ENCODE assay signal across 8 cellular contexts in genomic region chr5:130796032-130796431, GRCh38.
"Had no signal": no experiment of that assay in that cellular context is flagged by ENCODE, and none has a peak within 500 bp of the region (broad histone marks: within the 10 kb centered on the region; RNA-seq: fewer than 3 reads in every experiment).

No MANE protein-coding gene starts in this region.

- H3K4me2 ChIP-seq: GM23338 had no signal

- FAIRE-seq: H1, H54, HepG2, HTR-8/SVneo had no signal

- ATAC-seq: GM23338, HepG2 had no signal

- H3K4me3 ChIP-seq: GM23338 had no signal

- DNase-seq: H9, HCEC 1CT, KBM-7 had no signal
